2 cellular contexts compared by ENCODE assay signal in genomic region chr6:113586413-113586812, GRCh38.
A peak's percentile ranks its signal among the peaks of the same experiment; 100 is the strongest.
TF ChIP-seq lines count a peak whose summit lies in the region.

No MANE protein-coding gene starts in this region.

TF ChIP-seq in GM23338, 12 proteins besides CTCF, POLR2A, EP300 and RAD21 (continued from another document):
- TF ChIP-seq ZNF462 (CRISPR knock-in tag; IDR thresholded peaks at IDR 0.05) = no peak
- no peak for TF ChIP-seq EZH2phosphoT487 (IDR thresholded peaks at IDR 0.05; ENCODE audit: unreplicated experiment)
- no peak for TF ChIP-seq EZH2 (IDR thresholded peaks at IDR 0.05; ENCODE audit: low read depth, unreplicated experiment)
- no peak for TF ChIP-seq JUNB (IDR thresholded peaks at IDR 0.05; ENCODE audit: unreplicated experiment)
- TF ChIP-seq ZNF114 (CRISPR knock-in tag; IDR thresholded peaks at IDR 0.05) = no peak
- TF ChIP-seq NANOG (IDR thresholded peaks at IDR 0.05; ENCODE audit: borderline replicate concordance) = no peak
- TF ChIP-seq REST (IDR thresholded peaks at IDR 0.05; ENCODE audit: unreplicated experiment) = no peak
- no peak for TF ChIP-seq ETS1 (IDR thresholded peaks at IDR 0.05)
- TF ChIP-seq CREB1 (CRISPR knock-in tag; IDR thresholded peaks at IDR 0.05; ENCODE audit: low read depth) = no peak

TF ChIP-seq in SK-N-SH treated with all-trans-retinoic acid at 6 μM for 48 hours, 23 proteins besides CTCF, POLR2A, EP300 and RAD21 (continued from another document):
- TF ChIP-seq PATZ1 (CRISPR knock-in tag; IDR thresholded peaks at IDR 0.05; ENCODE audit: borderline replicate concordance) (peak; percentile 59; the same call in 1 of the 2 replicates), TOX (CRISPR knock-in tag; IDR thresholded peaks at IDR 0.05; ENCODE audit: borderline replicate concordance) (peak; percentile 68), OSR1 (CRISPR knock-in tag; IDR thresholded peaks at IDR 0.05) (no peak), CREB5 (CRISPR knock-in tag; IDR thresholded peaks at IDR 0.05; ENCODE audit: low read depth) (peak; percentile 96), ZFP3 (CRISPR knock-in tag; IDR thresholded peaks at IDR 0.05) (no peak), ISL1 (CRISPR knock-in tag; IDR thresholded peaks at IDR 0.05) (peak; percentile 98), ZFP30 (CRISPR knock-in tag; IDR thresholded peaks at IDR 0.05) (no peak)
